In the genomic region with DNA sequence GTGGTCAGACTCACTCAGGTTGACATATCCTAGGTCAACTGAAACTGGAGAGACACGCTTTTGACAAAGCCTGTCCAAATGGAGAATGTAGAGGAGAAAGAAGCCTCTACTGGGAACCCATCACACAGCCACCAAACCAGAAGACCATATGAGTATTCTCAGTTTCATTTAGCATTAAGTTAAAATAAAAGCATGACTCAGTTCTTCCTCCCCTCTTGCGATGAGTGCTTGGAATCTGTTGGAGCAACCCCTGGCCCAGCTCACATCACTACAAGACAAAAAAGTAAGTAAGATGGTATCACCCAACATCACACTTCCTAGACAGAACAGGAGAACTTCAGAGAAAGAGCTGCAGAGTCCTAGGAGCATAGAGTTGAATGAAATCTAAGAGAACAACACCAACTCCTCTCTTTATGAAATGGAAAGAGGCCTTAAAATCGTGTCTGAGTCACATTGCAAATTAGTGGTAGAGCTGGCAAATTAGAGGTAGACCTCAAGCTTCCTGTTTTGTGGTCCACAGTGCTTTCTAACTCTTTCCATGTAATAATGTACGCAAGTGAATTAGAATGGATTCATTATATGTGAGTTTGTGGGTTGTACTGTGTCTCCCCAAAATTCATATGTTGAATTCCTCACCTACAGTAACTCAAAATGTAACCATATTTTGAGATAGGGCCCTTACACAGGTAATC, we compare ENCODE assay signal across 12 cellular contexts. TPM values are rescaled to one million over a fixed set of nuclear protein-coding genes. Genes with fewer than 3 reads are reported as not detected.
A peak's percentile ranks its signal among the peaks of the same experiment; 100 is the strongest.
DNase-seq lines count a peak whose midpoint lies in the region; ATAC-seq and TF ChIP-seq lines count a peak whose summit lies in the region.
"Had no signal": no experiment of that assay in that cellular context is flagged by ENCODE, and none has a peak within 500 bp of the region (broad histone marks: within the 10 kb centered on the region; RNA-seq: fewer than 3 reads in every experiment).

No MANE protein-coding gene starts in this region.

- H3K4me2 ChIP-seq in DND-41 (ENCODE audit: insufficient read depth, low read length): no peak overlapping the region

- H3K79me2 ChIP-seq in DND-41 (ENCODE audit: insufficient read depth, low read length): no peaks in the 10 kb centered on the region

- H3K4me3 ChIP-seq in DND-41 (ENCODE audit: low read depth in 1 of 2, low read length in 2 of 2) (no peak overlapping the region), esophagus squamous epithelium (no peak overlapping the region)

- no peak for TF ChIP-seq POLR2A in esophagus squamous epithelium (IDR thresholded peaks at IDR 0.05)

- H3K9ac ChIP-seq in DND-41 (ENCODE audit: low read depth, low read length): no peak overlapping the region

- DNase-seq in DND-41 (no peak), KBM-7 (peak; percentile 29), mucosa of gallbladder (ENCODE audit: low spot score) (no peak), esophagus squamous epithelium (lab: John Stamatoyannopoulos, UW) (no peak), NCI-H226 (no peak), amniotic stem cell (lab: John Stamatoyannopoulos, UW) (no peak)
- DNase-seq: activated naive CD4-positive, alpha-beta T cell treated with anti-CD3 and anti-CD28 coated beads, Interleukin-2, amount 10 ng/mL, durations not matched to agents 7 days and 5 days; endodermal cell; stimulated activated CD4-positive, alpha-beta T cell treated with anti-CD3 and anti-CD28 coated beads, Interleukin-4, amount 100 ng/mL, for 24 hours had no signal

- H3K27me3 ChIP-seq in DND-41 (ENCODE audit: insufficient read depth, low read length, poor library complexity) (no peaks in the 10 kb centered on the region), esophagus squamous epithelium (no peaks in the 10 kb centered on the region)

- no peaks in the 10 kb centered on the region for H4K20me1 ChIP-seq in DND-41 (ENCODE audit: insufficient read depth, low read length)

- 56 to 68% methylated on average over 3 to 4 of the region's 4 CpGs for WGBS in esophagus squamous epithelium, 2 donors

- intact Hi-C loops in esophagus squamous epithelium (cut with DNase I): no loop called here

- H3K27ac ChIP-seq in DND-41 (ENCODE audit: low read length): no peak overlapping the region
- H3K27ac ChIP-seq in esophagus squamous epithelium: no peak overlapping the region

- no peaks in the 10 kb centered on the region for H3K36me3 ChIP-seq in DND-41 (ENCODE audit: insufficient read depth, low read length)
- no peaks in the 10 kb centered on the region for H3K36me3 ChIP-seq in esophagus squamous epithelium

- ATAC-seq in DND-41 (ENCODE audit: insufficient read depth, low read depth) (0 out of 3 replicates have a peak, but pooled peaks have one; percentile 47), GM18907 (IDR thresholded peaks at IDR 0.05; ENCODE audit: unreplicated experiment) (peak; percentile 86), HG02798 (IDR thresholded peaks at IDR 0.05; ENCODE audit: poor library complexity, unreplicated experiment) (peak; percentile 78)

- H2AFZ ChIP-seq in DND-41 (ENCODE audit: low read depth, low read length): no peak overlapping the region

- TF ChIP-seq CTCF in DND-41 (IDR thresholded peaks at IDR 0.05; ENCODE audit: borderline replicate concordance, extremely low read depth, low read length, poor library complexity, severe bottlenecking) (no peak), esophagus squamous epithelium (IDR thresholded peaks at IDR 0.05) (no peak)

- in situ Hi-C loops in KBM-7 (cut with MboI; ENCODE audit: low pct_unique_long_range_greater_than_20kb, low sequenced_read_pairs): no loop called here

- H3K9me3 ChIP-seq in DND-41 (ENCODE audit: insufficient read depth, low read length, severe bottlenecking) (no peaks in the 10 kb centered on the region), esophagus squamous epithelium (no peaks in the 10 kb centered on the region)

- H3K4me1 ChIP-seq in DND-41 (ENCODE audit: insufficient read depth, low read length) (no peaks in the 10 kb centered on the region), esophagus squamous epithelium (no peaks in the 10 kb centered on the region)

RNA-seq across cellular contexts. Expression of gene FGF12, which starts 51.2 kb away (rescaled TPM):
- total RNA-seq in mucosa of gallbladder: 1.4 TPM
- total RNA-seq in esophagus squamous epithelium: 1 to 10 TPM in 2 of 4 donors, under 1 TPM in 2; 0.18 to 1.6 (median 0.86) TPM
- total RNA-seq: CD4-positive, CD25-positive, alpha-beta regulatory T cell had no signal
